20 cellular contexts compared by ENCODE assay signal in genomic region chr10:35961501-35961900, GRCh38.
DNase-seq lines count a peak whose midpoint lies in the region; ATAC-seq, FAIRE-seq and TF ChIP-seq lines count a peak whose summit lies in the region.
"Had no signal": no experiment of that assay in that cellular context is flagged by ENCODE, and none has a peak within 500 bp of the region (broad histone marks: within the 10 kb centered on the region; RNA-seq: fewer than 3 reads in every experiment).

No MANE protein-coding gene starts in this region.

- POLR2A ChIA-PET in PC-3 (lab: Charles Lee; ENCODE audit: unreplicated experiment): no interaction called here

- intact Hi-C loops in PC-3 (cut with micrococcal nuclease) (no loop called here), mucosa of descending colon (cut with DNase I, micrococcal nuclease) (no loop called here), body of pancreas (cut with DNase I) (no loop called here)

- no peak overlapping the region for H3K4me2 ChIP-seq in PC-3 (ENCODE audit: low read length)

- H3K9me3 ChIP-seq in PC-3 (ENCODE audit: low read length): no peaks in the 10 kb centered on the region
- H3K9me3 ChIP-seq in mucosa of descending colon: no peaks in the 10 kb centered on the region
- H3K9me3 ChIP-seq in body of pancreas: no peaks in the 10 kb centered on the region
- H3K9me3 ChIP-seq: HAP-1, prostate gland, thyroid gland had no signal

- WGBS in body of pancreas, 2 donors: 81 to 86% methylated on average over 3 of the region's 3 CpGs

- H3F3A ChIP-seq in PC-3 (ENCODE audit: low read length, unreplicated experiment): no peaks in the 10 kb centered on the region

- no TSS peak for BruUV-seq in PC-3 (replicated peaks; lab: Mats Ljungman, UMichigan)

- no peak for TF ChIP-seq CTCF in AG10803 (conservative IDR thresholded peaks at IDR 0.05; ENCODE audit: low read length)
- no peak for TF ChIP-seq CTCF in PC-3 (conservative IDR thresholded peaks at IDR 0.05; ENCODE audit: low read depth, low read length)
- no peak for TF ChIP-seq CTCF in choroid plexus epithelial cell (conservative IDR thresholded peaks at IDR 0.05; ENCODE audit: low read depth, low read length)
- TF ChIP-seq CTCF in mucosa of descending colon (IDR thresholded peaks at IDR 0.05): no peak
- no peak for TF ChIP-seq CTCF in body of pancreas (IDR thresholded peaks at IDR 0.05)

- no peak for TF ChIP-seq POLR2A in body of pancreas (IDR thresholded peaks at IDR 0.05)

- H3K9me2 ChIP-seq in PC-3 (replicated peaks; ENCODE audit: low read length): no peaks in the 10 kb centered on the region; the same call in 1 of the 2 replicates

- no peak for FAIRE-seq in HTR-8/SVneo (lab: Jason Lieb, UNC)
- FAIRE-seq: TTC549 had no signal

- no peaks in the 10 kb centered on the region for H3K79me2 ChIP-seq in PC-3 (ENCODE audit: low read length)

- no peak overlapping the region for H2AFZ ChIP-seq in PC-3 (ENCODE audit: low read length)

- ATAC-seq in PC-3: peak; percentile 89
- ATAC-seq in HG03520 (IDR thresholded peaks at IDR 0.05; ENCODE audit: unreplicated experiment): no peak
- no peak for ATAC-seq in mucosa of descending colon
- ATAC-seq in body of pancreas: no peak
- ATAC-seq: activated naive CD4-positive, alpha-beta T cell treated with anti-CD3 and anti-CD28 coated beads, Interleukin-2, amount 50 U/mL, for 72 hours; left lobe of liver had no signal

- H3K27ac ChIP-seq in PC-3 (ENCODE audit: low read length): no peak overlapping the region
- no peak overlapping the region for H3K27ac ChIP-seq in body of pancreas
- H3K27ac ChIP-seq: epithelial cell of prostate, prostate gland, skin epidermis, thyroid gland had no signal

- DNase-seq in AG10803 (ENCODE audit: low read depth) (peak; percentile 36), PC-3 (peak; percentile 71), choroid plexus epithelial cell (ENCODE audit: low read depth) (peak; percentile 57), kidney tubule cell (ENCODE audit: low spot score) (peak; percentile 74), HTR-8/SVneo (ENCODE audit: insufficient read length, low spot score) (no peak), mucosa of descending colon (no peak), body of pancreas (no peak)
- DNase-seq: midbrain; NCI-H524; stimulated activated CD4-positive, alpha-beta T cell treated with anti-CD3 and anti-CD28 coated beads, Interleukin-2, amount 100 ng/mL, for 24 hours; stimulated activated naive CD4-positive, alpha-beta T cell; thyroid gland had no signal

- CTCF ChIA-PET in PC-3 (lab: Charles Lee): no interaction called here

- no peaks in the 10 kb centered on the region for H3K27me3 ChIP-seq in PC-3 (ENCODE audit: low read length)
- no peaks in the 10 kb centered on the region for H3K27me3 ChIP-seq in body of pancreas
- H3K27me3 ChIP-seq: thyroid gland had no signal

- H3K4me3 ChIP-seq in AG10803 (ENCODE audit: low read length) (no peak overlapping the region), PC-3 (ENCODE audit: low read length) (no peak overlapping the region), choroid plexus epithelial cell (ENCODE audit: low read depth, low read length) (no peak overlapping the region), mucosa of descending colon (no peak overlapping the region), body of pancreas (no peak overlapping the region)
- H3K4me3 ChIP-seq: HAP-1, prostate gland, skin epidermis, thyroid gland had no signal

- no peaks in the 10 kb centered on the region for H4K20me1 ChIP-seq in PC-3 (ENCODE audit: low read length)

- H3K4me1 ChIP-seq in PC-3 (ENCODE audit: insufficient read depth, low read length) (no peaks in the 10 kb centered on the region), mucosa of descending colon (ENCODE audit: low read depth) (no peaks in the 10 kb centered on the region), body of pancreas (no peaks in the 10 kb centered on the region)
- H3K4me1 ChIP-seq: HAP-1, prostate gland had no signal

- H3K36me3 ChIP-seq in PC-3 (ENCODE audit: low read depth, low read length) (no peaks in the 10 kb centered on the region), mucosa of descending colon (ENCODE audit: low read depth) (no peaks in the 10 kb centered on the region), body of pancreas (replicated peaks in 1 of 2; ENCODE audit: insufficient read depth in 1 of 2, low read depth in 2 of 2) (no peaks in the 10 kb centered on the region)
- H3K36me3 ChIP-seq: HAP-1, prostate gland, thyroid gland had no signal

- H3K9ac ChIP-seq in PC-3 (ENCODE audit: low read length): no peak overlapping the region

Comparison
In these comparisons a context has a peak if more than half of its experiments do, and no peak if none do; other contexts are left out.
1. DNase-seq: peak in AG10803 (single experiment), PC-3 (single experiment), choroid plexus epithelial cell (single experiment) and kidney tubule cell (single experiment); none in HTR-8/SVneo (single experiment), mucosa of descending colon (0 of 3) and body of pancreas (0 of 4).